ENCODE assay signal across 1 cellular context in genomic region chr11:69433741-69434140, GRCh38.
TF ChIP-seq lines count a peak whose summit lies in the region.

No MANE protein-coding gene starts in this region.

TF ChIP-seq in H1, 55 proteins besides CTCF, POLR2A, EP300 and RAD21:
- TF ChIP-seq CHD2 (IDR thresholded peaks at IDR 0.05; ENCODE audit: low read length) (no peak), SAP30 (IDR thresholded peaks at IDR 0.05; ENCODE audit: insufficient read depth, insufficient replicate concordance, low read length) (no peak), ATF2 (IDR thresholded peaks at IDR 0.05; ENCODE audit: low read length) (no peak), SP1 (IDR thresholded peaks at IDR 0.05; ENCODE audit: low read depth, low read length) (no peak), RNF2 (IDR thresholded peaks at IDR 0.05; ENCODE audit: borderline replicate concordance, low read depth, low read length, missing control alignments, poor library complexity, severe bottlenecking) (no peak)
